ENCODE assay signal across 8 cellular contexts in the genomic region with DNA sequence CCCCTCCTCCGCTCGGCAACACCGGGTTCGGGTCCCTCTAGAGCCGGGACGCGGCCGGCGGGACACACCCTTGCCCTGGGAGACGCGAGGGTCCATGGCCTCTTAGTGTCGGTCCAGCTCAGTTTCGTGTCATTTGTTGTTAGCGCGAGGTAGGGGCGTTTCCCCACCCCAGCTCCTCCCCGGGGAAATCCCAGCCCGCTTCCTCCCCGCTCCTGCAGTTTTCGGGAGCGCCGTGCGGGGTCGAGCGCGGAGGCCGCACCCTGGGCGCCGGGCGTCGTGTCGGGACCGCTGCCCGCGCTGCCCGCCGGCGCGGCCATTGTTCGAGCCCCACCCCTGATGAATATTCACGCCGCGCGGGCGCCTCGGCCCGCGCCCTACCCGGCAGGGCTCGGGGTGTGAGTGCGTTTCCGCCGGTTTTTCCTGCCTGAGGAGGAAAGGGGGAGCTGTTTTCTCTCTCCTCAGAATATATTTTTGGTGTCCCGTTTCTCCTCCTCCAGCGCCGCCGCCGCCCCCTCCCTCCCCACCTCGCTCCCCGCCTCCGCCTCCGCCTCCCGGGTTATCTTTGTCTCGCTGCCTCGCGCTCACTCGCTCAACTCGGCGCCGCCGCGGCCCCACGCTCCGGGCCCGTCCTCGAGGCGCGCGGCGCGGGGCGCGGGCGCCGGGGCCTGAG. TPM values are rescaled to one million over a fixed set of nuclear protein-coding genes. Genes with fewer than 3 reads are reported as not detected.
DNase-seq lines count a peak whose midpoint lies in the region; ATAC-seq and TF ChIP-seq lines count a peak whose summit lies in the region.

A gene (plus strand): TSS at position 584 of the 670 bp plus-strand sequence. CDS start 374 bp downstream, outside the sequence.

- H3K36me3 ChIP-seq in mesodermal cell (ENCODE audit: control insufficient read depth, insufficient read depth, low read length) = peaks cover 16% of the 10 kb centered on the region

- H3K9me3 ChIP-seq in mesodermal cell (ENCODE audit: control insufficient read depth, low read length) = no peaks in the 10 kb centered on the region

- peak within 1 kb of the TSS; percentile 79 for H3K4me3 ChIP-seq in mesodermal cell (ENCODE audit: extremely low read depth, insufficient read depth, low read length, poor library complexity, severe bottlenecking)

- TF ChIP-seq POLR2A in GM18505 (IDR thresholded peaks at IDR 0.05; ENCODE audit: borderline replicate concordance, extremely low read depth, insufficient read depth, insufficient read length) = no peak

- peak within 1 kb of the TSS; percentile 86 for H3K27ac ChIP-seq in mesodermal cell (ENCODE audit: low read depth, low read length, severe bottlenecking)

- DNase-seq in 8988T (peak; percentile 83), HK-2 (ENCODE audit: unreplicated experiment) (peak; percentile 86), OCI-M1 (lab: John Stamatoyannopoulos, UW) (peak; percentile 79), activated T-cell treated with anti-CD3 and anti-CD28 coated beads for 24 hours (ENCODE audit: low read depth) (peak; percentile 59), epidermal melanocyte (ENCODE audit: insufficient read length, low spot score) (peak; percentile 78)
- peak; percentile 41 for DNase-seq in stimulated activated CD8-positive, alpha-beta memory T cell treated with anti-CD3 and anti-CD28 coated beads, Interleukin-15, amount 100 ng/mL, for 24 hours (ENCODE audit: low read depth)

- peaks cover 14% of the 10 kb centered on the region for H3K4me1 ChIP-seq in mesodermal cell (ENCODE audit: control insufficient read depth, insufficient read depth, low read length, poor library complexity, severe bottlenecking)

- ATAC-seq in GM18505 (IDR thresholded peaks at IDR 0.05; ENCODE audit: unreplicated experiment) = peak; percentile 43

- WGBS in mesodermal cell (ENCODE audit: insufficient coverage in 2 of 2), 2 experiments = 0 to 1% methylated on average over 29 to 63 of the region's 85 CpGs

RNA-seq across cellular contexts. Expression of the gene that starts here (rescaled TPM):
- polyA plus RNA-seq in mesodermal cell (2013, experiment 1 of 2) = 163 TPM
- 152 TPM for polyA plus RNA-seq in mesodermal cell (2013, experiment 2 of 2)

Comparison
In these comparisons a context has a peak if more than half of its experiments do, and no peak if none do; other contexts are left out.
1. Peak in every context shown above with its lines: DNase-seq, ATAC-seq, H3K4me3 ChIP-seq and H3K27ac ChIP-seq.